15 cellular contexts compared by ENCODE assay signal in genomic region chr5:140594169-140594568, GRCh38. TPM values are rescaled to one million over a fixed set of nuclear protein-coding genes. Genes with fewer than 3 reads are reported as not detected.
DNase-seq lines count a peak whose midpoint lies in the region; ATAC-seq, FAIRE-seq and TF ChIP-seq lines count a peak whose summit lies in the region.
"Had no signal": no experiment of that assay in that cellular context is flagged by ENCODE, and none has a peak within 500 bp of the region (broad histone marks: within the 10 kb centered on the region; RNA-seq: fewer than 3 reads in every experiment).

No MANE protein-coding gene starts in this region.

- TF ChIP-seq RAD21 in H1 (IDR thresholded peaks at IDR 0.05 in 1 of 2, conservative IDR thresholded peaks at IDR 0.05 in 1 of 2; ENCODE audit: low read depth in 2 of 2, low read length in 2 of 2) = no peak

- no peaks in the 10 kb centered on the region for H3K36me3 ChIP-seq in H1 (ENCODE audit: control insufficient read depth in 2 of 4, insufficient read depth in 4 of 4, low read length in 3 of 4)
- H3K36me3 ChIP-seq in testis (ENCODE audit: low read depth, missing control alignments) = no peaks in the 10 kb centered on the region

- CTCF ChIA-PET in Calu3 (lab: Charles Lee) (no interaction called here), H1 (lab: Charles Lee; ENCODE audit: partially characterized antibody) (interaction anchor here (0.8 to 0.9 kb wide), 3 partner anchors 11 to 53 kb away, joined by 3 to 6 read pairs (median 4); partner anchors contain the start of gene NDUFA2)

- H3K4me1 ChIP-seq in H1 (replicated peaks in 1 of 4; ENCODE audit: control insufficient read depth in 3 of 4, insufficient read depth in 4 of 4, low read length in 3 of 4) (no peaks in the 10 kb centered on the region), testis (peaks cover 27% of the 10 kb centered on the region)

- H2BK12ac ChIP-seq in H1 (ENCODE audit: low read depth, low read length) = peak overlapping the region; percentile 68; the same call in 1 of the 2 replicates

- H3K9ac ChIP-seq in H1 (replicated peaks in 1 of 4; ENCODE audit: extremely low read depth in 1 of 4, low read depth in 3 of 4, low read length in 3 of 4) = no peak overlapping the region
- H3K9ac ChIP-seq: GM23248 had no signal

- H3K4me3 Mint-ChIP-seq in Calu3 (ENCODE audit: low read depth, unreplicated experiment) = peak overlapping the region; percentile 68

- no peak overlapping the region for H2BK120ac ChIP-seq in H1 (replicated peaks; ENCODE audit: low read depth, low read length)

- intact Hi-C loops in Calu3 (cut with micrococcal nuclease; ENCODE audit: unreplicated experiment) (no loop called here), testis (cut with DNase I; ENCODE audit: low total_unique reads) (no loop called here), Right ventricle myocardium superior (cut with DNase I) (no loop called here)

- DNase-seq in Calu3 (no peak), H1 (ENCODE audit: low read depth in 1 of 2, low spot score in 2 of 2) (no peak), testis (peak; percentile 48), Right ventricle myocardium superior (no peak), amniotic stem cell (lab: John Stamatoyannopoulos, UW) (no peak)
- DNase-seq: CD4-positive, CD25-positive, alpha-beta regulatory T cell; GF-D8; GM23248; HFFc6; NCI-H1417; NCI-H1930; NCI-H2171 treated with DMSO at 0.1 percent for 48 hours; SIG-M5 had no signal

- no TSS peak for BruUV-seq in Calu3 (replicated peaks; lab: Mats Ljungman, UMichigan)

- H3K9me3 Mint-ChIP-seq in Calu3 (ENCODE audit: low read depth, unreplicated experiment) = no peaks in the 10 kb centered on the region
- H3K9me3 Mint-ChIP-seq: HFFc6 had no signal

- WGBS in H1 (ENCODE audit: extremely low coverage in 1 of 2, insufficient coverage in 1 of 2, insufficient read length in 1 of 2, insufficient replicate concordance in 2 of 2, low coverage in 1 of 2, low lambda C conversion rate in 2 of 2, missing lambda C conversion rate in 1 of 2), 2 experiments = 82% methylated on average over 6 of the region's 6 CpGs; no CpG with 5 or more reads in 1 of the 2 experiments
- WGBS in testis, 2 donors = 7 to 80% methylated on average over 1 to 3 of the region's 6 CpGs

- peaks cover 15% of the 10 kb centered on the region for H3K4me1 Mint-ChIP-seq in Calu3 (ENCODE audit: low read depth, unreplicated experiment)
- H3K4me1 Mint-ChIP-seq: CD4-positive, CD25-positive, alpha-beta regulatory T cell had no signal

- H2BK20ac ChIP-seq in H1 (ENCODE audit: low read length) = no peak overlapping the region

- H3K23me2 ChIP-seq in H1 (ENCODE audit: low read depth, low read length) = peaks cover 1% of the 10 kb centered on the region; the same call in 1 of the 2 replicates

- no peaks in the 10 kb centered on the region for H4K20me1 ChIP-seq in H1 (replicated peaks in 1 of 2; ENCODE audit: control insufficient read depth in 1 of 2, insufficient read depth in 2 of 2, low read length in 2 of 2)

- H3K56ac ChIP-seq in H1 (replicated peaks; ENCODE audit: insufficient read length, low read depth, low read length) = no peak overlapping the region

- POLR2A ChIA-PET in H1 (lab: Charles Lee; ENCODE audit: partially characterized antibody) = interaction anchor here (0.8 to 1.8 kb wide), 2 partner anchors 21 to 47 kb away, joined by 3 to 6 read pairs; partner anchors contain the start of gene EIF4EBP3

- no peaks in the 10 kb centered on the region for H3K9me3 ChIP-seq in H1 (ENCODE audit: insufficient read depth in 2 of 2, low read depth in 1 of 2, low read length in 1 of 2)
- H3K9me3 ChIP-seq in testis = no peaks in the 10 kb centered on the region

- no peak overlapping the region for H2BK15ac ChIP-seq in H1 (ENCODE audit: low read length)

- no peak overlapping the region for H3K4me2 ChIP-seq in H1 (ENCODE audit: insufficient read depth in 1 of 2, low read depth in 2 of 2, low read length in 2 of 2)

- H3K79me2 ChIP-seq in H1 (ENCODE audit: control insufficient read depth in 1 of 2, insufficient read depth in 2 of 2, low read length in 2 of 2) = no peaks in the 10 kb centered on the region

- H3K79me1 ChIP-seq in H1 (ENCODE audit: low read depth, low read length) = no peaks in the 10 kb centered on the region

- no peak overlapping the region for H3K27ac ChIP-seq in H1 (ENCODE audit: low read depth, low read length)
- H3K27ac ChIP-seq in testis = peak overlapping the region; percentile 66 to 86
- H3K27ac ChIP-seq: GM23248 had no signal

- no peaks in the 10 kb centered on the region for H3K27me3 Mint-ChIP-seq in Calu3 (ENCODE audit: unreplicated experiment)

- no peak for FAIRE-seq in H1 (lab: Jason Lieb, UNC)
- FAIRE-seq: RCC 7860 had no signal

- H4K5ac ChIP-seq in H1 (ENCODE audit: insufficient read length, low read depth, low read length) = no peak overlapping the region

- no peak overlapping the region for H4K8ac ChIP-seq in H1 (ENCODE audit: extremely low read depth, insufficient read depth, low read length)

- H3K4ac ChIP-seq in H1 (replicated peaks; ENCODE audit: insufficient read length, low read depth, low read length) = no peak overlapping the region

- H3K18ac ChIP-seq in H1 (ENCODE audit: extremely low read depth, low read length) = no peak overlapping the region

- H2BK5ac ChIP-seq in H1 (ENCODE audit: low read depth, low read length) = no peak overlapping the region; the same call in 1 of the 2 replicates

- ATAC-seq in HG02798 (IDR thresholded peaks at IDR 0.05; ENCODE audit: poor library complexity, unreplicated experiment) (no peak), Right ventricle myocardium superior (ENCODE audit: poor library complexity) (no peak)

- H3K23ac ChIP-seq in H1 (ENCODE audit: insufficient read length) = no peak overlapping the region

- H3K27me3 ChIP-seq in H1 (replicated peaks in 1 of 4; ENCODE audit: control insufficient read depth in 3 of 4, extremely low read depth in 1 of 4, insufficient read depth in 3 of 4, low read length in 3 of 4) = no peaks in the 10 kb centered on the region
- H3K27me3 ChIP-seq in testis = no peaks in the 10 kb centered on the region

- H2AK5ac ChIP-seq in H1 (ENCODE audit: low read depth, low read length) = no peak overlapping the region

- H3K36me3 Mint-ChIP-seq in Calu3 (ENCODE audit: insufficient read depth, unreplicated experiment) = no peaks in the 10 kb centered on the region
- H3K36me3 Mint-ChIP-seq: CD4-positive, CD25-positive, alpha-beta regulatory T cell had no signal

- TF ChIP-seq CTCF in Calu3 (IDR thresholded peaks at IDR 0.05; ENCODE audit: unreplicated experiment) = no peak
- TF ChIP-seq CTCF in H1 (IDR thresholded peaks at IDR 0.05; ENCODE audit: control extremely low read depth in 1 of 3, insufficient read depth in 1 of 3, low read depth in 1 of 3, low read length in 3 of 3) = no peak
- no peak for TF ChIP-seq CTCF in testis (IDR thresholded peaks at IDR 0.05)

- no peak overlapping the region for H3K4me3 ChIP-seq in H1 (ENCODE audit: extremely low read depth in 1 of 4, insufficient read depth in 2 of 4, low read depth in 3 of 4, low read length in 4 of 4)
- H3K4me3 ChIP-seq in testis = no peak overlapping the region
- H3K4me3 ChIP-seq: GM23248 had no signal

- TF ChIP-seq POLR2A in H1 (IDR thresholded peaks at IDR 0.05; ENCODE audit: control extremely low read depth in 1 of 2, low read depth in 2 of 2, low read length in 2 of 2) (no peak), testis (IDR thresholded peaks at IDR 0.05) (no peak)

- no peak overlapping the region; the same call in 1 of the 2 replicates for H2AFZ ChIP-seq in H1 (ENCODE audit: low read length)
- H2AFZ ChIP-seq: GM23248 had no signal

- peak overlapping the region; percentile 93 for H4K91ac ChIP-seq in H1 (replicated peaks; ENCODE audit: insufficient read length, low read length)

- H3K27ac Mint-ChIP-seq in Calu3 (ENCODE audit: unreplicated experiment) = no peak overlapping the region
- H3K27ac Mint-ChIP-seq: HFFc6 had no signal

- H3K14ac ChIP-seq in H1 (ENCODE audit: insufficient read length) = no peak overlapping the region

- no peak for TF ChIP-seq EP300 in H1 (IDR thresholded peaks at IDR 0.05; ENCODE audit: borderline replicate concordance in 1 of 2, low read depth in 2 of 2, low read length in 2 of 2)

RNA-seq across cellular contexts. Expression of gene SLC35A4, which starts 29.5 kb away (rescaled TPM):
- 80.6 and 93.6 TPM in 2 replicates for total RNA-seq in Calu3 (2022)
- 78.6 and 81.9 TPM in 2 replicates for total RNA-seq in H1 (2021; fragmentation: NEBNext Ultra II Directional; extraction: Animal tissue kit (Norgen Biotek cat#: 25700))
- 131 and 133 TPM in 2 replicates for polyA plus RNA-seq in H1 (2011; rRNA removed)
- 87.3 TPM for polyA plus RNA-seq in H1 (2011; cell fraction: cytosol; rRNA removed)
- 92.3 TPM for polyA plus RNA-seq in H1 (2011; cell fraction: nucleus; rRNA removed)
- polyA plus RNA-seq in H1 (2012, experiment 1 of 2) = 101 to 122 TPM (median 110 TPM) in 4 replicates
- polyA plus RNA-seq in H1 (2012, experiment 2 of 2) = 170 TPM
- 58.5 TPM for polyA plus RNA-seq in H1 (2013, experiment 1 of 2)
- polyA plus RNA-seq in H1 (2013, experiment 2 of 2) = 57.3 TPM
- 139 and 187 TPM in 2 replicates for polyA minus RNA-seq in H1 (2011; rRNA and poly(A)+ RNA removed)
- 31.1 TPM for polyA minus RNA-seq in H1 (2011; cell fraction: cytosol; rRNA and poly(A)+ RNA removed)
- 32.7 TPM for polyA minus RNA-seq in H1 (2011; cell fraction: nucleus; rRNA and poly(A)+ RNA removed)
- total RNA-seq in testis = 100 to 1,000 TPM in 1 of 2 donors, 10 to 100 TPM in 1; 84.3 to 105 TPM
- polyA plus RNA-seq in testis (ENCODE audit: insufficient read depth, low read depth, low replicate concordance) = 97.0 TPM
- 81.4 TPM for total RNA-seq in Right ventricle myocardium superior

RNA-seq across cellular contexts. Expression of gene APBB3, which starts 29.8 kb away (rescaled TPM):
- total RNA-seq in Calu3 (2022) (15.1 and 15.7 TPM in 2 replicates), testis (100 to 1,000 TPM; 122 to 129 TPM), Right ventricle myocardium superior (10.2 TPM)
- total RNA-seq in H1 (2021; fragmentation: NEBNext Ultra II Directional; extraction: Animal tissue kit (Norgen Biotek cat#: 25700)) = 12.0 and 16.0 TPM in 2 replicates
- polyA plus RNA-seq in H1 (2011; rRNA removed) (21.9 and 30.0 TPM in 2 replicates), testis (ENCODE audit: insufficient read depth, low read depth, low replicate concordance) (73.1 TPM)
- 31.0 TPM for polyA plus RNA-seq in H1 (2011; cell fraction: cytosol; rRNA removed)
- 148 TPM for polyA plus RNA-seq in H1 (2011; cell fraction: nucleus; rRNA removed)
- 15.9 to 22.5 TPM (median 18.0 TPM) in 4 replicates for polyA plus RNA-seq in H1 (2012, experiment 1 of 2)
- 6.7 TPM for polyA plus RNA-seq in H1 (2012, experiment 2 of 2)
- 9.3 TPM for polyA plus RNA-seq in H1 (2013, experiment 1 of 2)
- polyA plus RNA-seq in H1 (2013, experiment 2 of 2) = 8.3 TPM
- 19.3 and 25.5 TPM in 2 replicates for polyA minus RNA-seq in H1 (2011; rRNA and poly(A)+ RNA removed)
- 7.8 TPM for polyA minus RNA-seq in H1 (2011; cell fraction: cytosol; rRNA and poly(A)+ RNA removed)
- 28.3 TPM for polyA minus RNA-seq in H1 (2011; cell fraction: nucleus; rRNA and poly(A)+ RNA removed)

RNA-seq across cellular contexts. Expression of gene SRA1, which starts 36.9 kb away (rescaled TPM):
- 29.5 and 33.0 TPM in 2 replicates for total RNA-seq in Calu3 (2022)
- total RNA-seq in H1 (2021; fragmentation: NEBNext Ultra II Directional; extraction: Animal tissue kit (Norgen Biotek cat#: 25700)) = 34.3 and 39.4 TPM in 2 replicates
- polyA plus RNA-seq in H1 (2011; rRNA removed) = 26.0 and 27.4 TPM in 2 replicates
- polyA plus RNA-seq in H1 (2011; cell fraction: cytosol; rRNA removed) = 27.9 TPM
- 30.0 TPM for polyA plus RNA-seq in H1 (2011; cell fraction: nucleus; rRNA removed)
- 31.2 to 41.2 TPM (median 38.2 TPM) in 4 replicates for polyA plus RNA-seq in H1 (2012, experiment 1 of 2)
- polyA plus RNA-seq in H1 (2012, experiment 2 of 2) = 44.7 TPM
- 27.7 TPM for polyA plus RNA-seq in H1 (2013, experiment 1 of 2)
- polyA plus RNA-seq in H1 (2013, experiment 2 of 2) = 26.5 TPM
- 14.1 and 15.8 TPM in 2 replicates for polyA minus RNA-seq in H1 (2011; rRNA and poly(A)+ RNA removed)
- 21.0 TPM for polyA minus RNA-seq in H1 (2011; cell fraction: cytosol; rRNA and poly(A)+ RNA removed)
- polyA minus RNA-seq in H1 (2011; cell fraction: nucleus; rRNA and poly(A)+ RNA removed) = 19.8 TPM
- total RNA-seq in testis = 10 to 100 TPM; 43.1 to 51.3 TPM
- polyA plus RNA-seq in testis (ENCODE audit: insufficient read depth, low read depth, low replicate concordance) = 49.0 TPM
- total RNA-seq in Right ventricle myocardium superior = 23.1 TPM

RNA-seq across cellular contexts. Expression of gene CD14, which starts 38.8 kb away (rescaled TPM):
- total RNA-seq in Calu3 (2022) (0.73 and 1.1 TPM in 2 replicates), testis (10 to 100 TPM; 23.7 to 41.1 TPM), Right ventricle myocardium superior (37.7 TPM)
- total RNA-seq in H1 (2021; fragmentation: NEBNext Ultra II Directional; extraction: Animal tissue kit (Norgen Biotek cat#: 25700)) = 0.48 TPM in 1 of 2 replicates, not detected in the other
- polyA plus RNA-seq in H1 (2011; rRNA removed) (0.15 and 0.24 TPM in 2 replicates), testis (ENCODE audit: insufficient read depth, low read depth, low replicate concordance) (40.5 TPM)
- 0.16 TPM for polyA plus RNA-seq in H1 (2011; cell fraction: cytosol; rRNA removed)
- polyA plus RNA-seq in H1 (2011; cell fraction: nucleus; rRNA removed) = 0.27 TPM
- polyA plus RNA-seq in H1 (2012, experiment 1 of 2) = 0.12 to 0.13 TPM in 2 of 4 replicates, not detected in the others
- not detected for polyA plus RNA-seq in H1 (2012, experiment 2 of 2)
- 0.08 TPM for polyA plus RNA-seq in H1 (2013, experiment 1 of 2)
- not detected for polyA plus RNA-seq in H1 (2013, experiment 2 of 2)
- polyA minus RNA-seq in H1 (2011; rRNA and poly(A)+ RNA removed) = not detected in 2 replicates
- not detected for polyA minus RNA-seq in H1 (2011; cell fraction: cytosol; rRNA and poly(A)+ RNA removed)
- polyA minus RNA-seq in H1 (2011; cell fraction: nucleus; rRNA and poly(A)+ RNA removed) = not detected
- total RNA-seq: CD4-positive, CD25-positive, alpha-beta regulatory T cell had no signal

RNA-seq across cellular contexts. Expression of gene TMCO6, which starts 45.1 kb away (rescaled TPM):
- 28.5 and 30.9 TPM in 2 replicates for total RNA-seq in Calu3 (2022)
- 21.9 and 29.0 TPM in 2 replicates for total RNA-seq in H1 (2021; fragmentation: NEBNext Ultra II Directional; extraction: Animal tissue kit (Norgen Biotek cat#: 25700))
- polyA plus RNA-seq in H1 (2011; rRNA removed) = 40.9 and 53.6 TPM in 2 replicates
- polyA plus RNA-seq in H1 (2011; cell fraction: cytosol; rRNA removed) = 60.7 TPM
- 150 TPM for polyA plus RNA-seq in H1 (2011; cell fraction: nucleus; rRNA removed)
- 18.6 to 36.7 TPM (median 30.0 TPM) in 4 replicates for polyA plus RNA-seq in H1 (2012, experiment 1 of 2)
- 23.3 TPM for polyA plus RNA-seq in H1 (2012, experiment 2 of 2)
- 21.1 TPM for polyA plus RNA-seq in H1 (2013, experiment 1 of 2)
- 20.3 TPM for polyA plus RNA-seq in H1 (2013, experiment 2 of 2)
- polyA minus RNA-seq in H1 (2011; rRNA and poly(A)+ RNA removed) = 28.2 and 35.4 TPM in 2 replicates
- 10.3 TPM for polyA minus RNA-seq in H1 (2011; cell fraction: cytosol; rRNA and poly(A)+ RNA removed)
- 49.2 TPM for polyA minus RNA-seq in H1 (2011; cell fraction: nucleus; rRNA and poly(A)+ RNA removed)
- total RNA-seq in testis = 100 to 1,000 TPM in 1 of 2 donors, 10 to 100 TPM in 1; 58.0 to 103 TPM
- polyA plus RNA-seq in testis (ENCODE audit: insufficient read depth, low read depth, low replicate concordance) = 34.5 TPM
- 4.0 TPM for total RNA-seq in Right ventricle myocardium superior
